ENCODE assay signal across 14 cellular contexts in the genomic region with DNA sequence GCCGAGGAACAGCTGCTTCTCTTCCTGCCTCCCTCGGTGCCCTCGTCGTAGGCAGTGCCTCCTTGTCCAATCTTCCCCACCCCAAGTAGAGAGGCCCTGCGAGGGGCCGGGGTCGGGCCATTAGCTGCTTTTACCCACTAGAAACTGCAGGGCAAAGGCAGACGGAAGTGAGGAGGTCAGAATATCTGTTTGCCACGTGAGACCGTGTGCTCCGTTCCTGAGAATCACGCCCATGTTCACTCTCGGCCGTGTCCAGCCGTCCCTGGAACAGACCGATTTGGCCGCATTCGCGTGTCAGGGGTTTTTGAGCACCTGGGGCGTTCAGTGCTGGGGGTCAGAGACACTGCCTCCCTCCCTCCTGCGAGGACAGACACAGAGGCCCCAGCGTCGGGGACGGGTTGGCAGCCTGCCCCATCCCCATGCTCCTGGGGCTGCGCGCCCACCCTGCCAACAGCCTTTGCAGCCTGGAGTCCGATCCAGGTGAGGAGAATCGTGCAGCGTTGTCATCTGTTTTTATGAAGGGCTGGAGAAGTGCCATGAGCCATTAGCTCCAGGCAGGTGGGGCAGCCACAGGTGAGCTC.
"Had no signal": no experiment of that assay in that cellular context is flagged by ENCODE, and none has a peak within 500 bp of the region (broad histone marks: within the 10 kb centered on the region; RNA-seq: fewer than 3 reads in every experiment).

No MANE protein-coding gene starts in this region.

- ATAC-seq: left colon; stimulated activated naive CD8-positive, alpha-beta T cell treated with anti-CD3 and anti-CD28 coated beads, Interleukin-15, Interleukin-2, amounts not matched to agents 100 U/mL and 50 U/mL, for 24 hours; upper lobe of right lung had no signal

- H3K9me3 ChIP-seq: ascending aorta, breast epithelium, right lobe of liver, upper lobe of right lung had no signal

- H3K36me3 ChIP-seq: ascending aorta, breast epithelium, right lobe of liver, upper lobe of right lung had no signal

- H3K4me3 ChIP-seq: ascending aorta, breast epithelium, lung, right lobe of liver, smooth muscle cell, upper lobe of right lung had no signal

- H3K4me1 ChIP-seq: ascending aorta, breast epithelium, right lobe of liver, upper lobe of right lung had no signal

- DNase-seq: activated CD4-positive, CD25-positive, alpha-beta regulatory T cell treated with anti-CD3 and anti-CD28 coated beads, Interleukin-2, amount 50 U/mL, for 72 hours; activated naive CD4-positive, alpha-beta T cell treated with anti-CD3 and anti-CD28 coated beads for 36 hours; foreskin melanocyte; immature natural killer cell; left colon; right lobe of liver; stimulated activated naive CD8-positive, alpha-beta T cell treated with anti-CD3 and anti-CD28 coated beads, Interleukin-15, Interleukin-2, amounts not matched to agents 100 U/mL and 50 U/mL, for 24 hours; T1000; upper lobe of right lung had no signal

- H3K27ac ChIP-seq: ascending aorta, breast epithelium, epithelial cell of prostate, right lobe of liver, upper lobe of right lung had no signal
